In genomic region chr14:60509438-60510253, GRCh38 we compare ENCODE assay signal across 15 cellular contexts. TPM values are rescaled to one million over a fixed set of nuclear protein-coding genes. Genes with fewer than 3 reads are reported as not detected.
DNase-seq lines count a peak whose midpoint lies in the region; ATAC-seq, FAIRE-seq and TF ChIP-seq lines count a peak whose summit lies in the region.
"Had no signal": no experiment of that assay in that cellular context is flagged by ENCODE, and none has a peak within 500 bp of the region (broad histone marks: within the 10 kb centered on the region; RNA-seq: fewer than 3 reads in every experiment).

No MANE protein-coding gene starts in this region.

- FAIRE-seq in HepG2 (lab: Jason Lieb, UNC) (no peak), GM12891 (lab: Jason Lieb, UNC) (no peak)
- FAIRE-seq: K562 had no signal

- no peaks in the 10 kb centered on the region for H3K36me3 ChIP-seq in vagina
- no peaks in the 10 kb centered on the region for H3K36me3 ChIP-seq in HepG2 (replicated peaks in 1 of 2; ENCODE audit: control insufficient read depth in 1 of 2, insufficient read depth in 2 of 2, low read length in 2 of 2)
- H3K36me3 ChIP-seq: stomach had no signal

- POLR2A ChIA-PET in HepG2 (lab: Yijun Ruan, JAX): no interaction called here

- TF ChIP-seq CTCF in VCaP (conservative IDR thresholded peaks at IDR 0.05) (no peak), vagina (IDR thresholded peaks at IDR 0.05) (no peak), HepG2 (CRISPR knock-in tag; IDR thresholded peaks at IDR 0.05) (no peak)

- H3K27me3 Mint-ChIP-seq in activated T-cell treated with anti-CD3 and anti-CD28 coated beads, Interleukin-2, amount 50 U/mL, for 72 hours (ENCODE audit: low read depth): peaks cover 88% of the 10 kb centered on the region
- peaks cover 81% of the 10 kb centered on the region for H3K27me3 Mint-ChIP-seq in activated T-cell treated with anti-CD3 and anti-CD28 coated beads, Interleukin-2, amount 50 U/mL, for 4 hours (ENCODE audit: low read depth)
- peaks cover 91% of the 10 kb centered on the region for H3K27me3 Mint-ChIP-seq in stimulated activated naive CD8-positive, alpha-beta T cell treated with anti-CD3 and anti-CD28 coated beads, Interleukin-15, Interleukin-2, amounts not matched to agents 100 ng/mL and 50 ng/mL, for 24 hours

- H3K27me3 ChIP-seq in vagina (peaks cover 7% of the 10 kb centered on the region), HepG2 (ENCODE audit: control insufficient read depth in 1 of 2, insufficient read depth in 2 of 2, low read length in 2 of 2) (peaks cover 0 to 71% of the 10 kb centered on the region in 2 experiments; a peak in 4 of 5 replicates)

- peaks cover 22% of the 10 kb centered on the region for H3K4me1 Mint-ChIP-seq in activated T-cell treated with anti-CD3 and anti-CD28 coated beads, Interleukin-2, amount 50 U/mL, for 72 hours (ENCODE audit: low read depth)
- peaks cover 19% of the 10 kb centered on the region for H3K4me1 Mint-ChIP-seq in activated T-cell treated with anti-CD3 and anti-CD28 coated beads, Interleukin-2, amount 50 U/mL, for 4 hours (ENCODE audit: low read depth)
- H3K4me1 Mint-ChIP-seq in stimulated activated naive CD8-positive, alpha-beta T cell treated with anti-CD3 and anti-CD28 coated beads, Interleukin-15, Interleukin-2, amounts not matched to agents 100 ng/mL and 50 ng/mL, for 24 hours (ENCODE audit: low read depth): peaks cover 15% of the 10 kb centered on the region

- H3K9me3 ChIP-seq in iPS-18c (ENCODE audit: control insufficient read depth, insufficient read depth, low read length) (no peaks in the 10 kb centered on the region), vagina (no peaks in the 10 kb centered on the region), HepG2 (ENCODE audit: low read length) (no peaks in the 10 kb centered on the region)

- CTCF ChIA-PET in HepG2 (lab: Yijun Ruan, JAX; ENCODE audit: low intra/inter-chr PET ratio, low total read pairs): no interaction called here

- TF ChIP-seq EP300 in HepG2 (IDR thresholded peaks at IDR 0.05; ENCODE audit: low read depth in 2 of 2, low read length in 2 of 2) (no peak), HepG2 (CRISPR knock-in tag; IDR thresholded peaks at IDR 0.05; ENCODE audit: borderline replicate concordance) (no peak)

- H4K20me1 ChIP-seq in HepG2 (ENCODE audit: insufficient read depth, low read length): no peaks in the 10 kb centered on the region

- H3K27ac ChIP-seq in VCaP: peak overlapping the region; percentile 46; the same call in 1 of the 2 replicates
- H3K27ac ChIP-seq in vagina: no peak overlapping the region
- H3K27ac ChIP-seq in HepG2 (ENCODE audit: extremely low read length, insufficient read depth, low read length): no peak overlapping the region
- H3K27ac ChIP-seq: stomach had no signal

- BruUV-seq in HepG2 (replicated peaks; lab: Mats Ljungman, UMichigan): no TSS peak

- H3K4me3 ChIP-seq in iPS-18c (ENCODE audit: insufficient read depth, low read depth, low read length) (peak overlapping the region; percentile 49), vagina (peak overlapping the region in 1 of 2 donors; percentile 17), HepG2 (replicated peaks in 1 of 3; ENCODE audit: insufficient read depth in 1 of 3, low read depth in 2 of 3, low read length in 3 of 3) (no peak overlapping the region)
- H3K4me3 ChIP-seq: K562 had no signal

- H3K36me3 Mint-ChIP-seq in activated T-cell treated with anti-CD3 and anti-CD28 coated beads, Interleukin-2, amount 50 U/mL, for 72 hours (ENCODE audit: insufficient read depth in 2 of 2): peaks cover 0 to 2% of the 10 kb centered on the region in 2 donors
- H3K36me3 Mint-ChIP-seq in activated T-cell treated with anti-CD3 and anti-CD28 coated beads, Interleukin-2, amount 50 U/mL, for 4 hours (ENCODE audit: insufficient read depth): no peaks in the 10 kb centered on the region
- H3K36me3 Mint-ChIP-seq in stimulated activated naive CD8-positive, alpha-beta T cell treated with anti-CD3 and anti-CD28 coated beads, Interleukin-15, Interleukin-2, amounts not matched to agents 100 ng/mL and 50 ng/mL, for 24 hours (ENCODE audit: low read depth): no peaks in the 10 kb centered on the region

- no peaks in the 10 kb centered on the region for H3K79me2 ChIP-seq in HepG2 (ENCODE audit: insufficient read depth, low read length)

- peak in 1 of 2 donors; percentile 24 for ATAC-seq in activated T-cell treated with anti-CD3 and anti-CD28 coated beads, Interleukin-2, amount 50 U/mL, for 72 hours (replicated peaks in 1 of 2)
- ATAC-seq in activated T-cell treated with anti-CD3 and anti-CD28 coated beads, Interleukin-2, amount 50 U/mL, for 4 hours: no peak
- no peak for ATAC-seq in HepG2
- ATAC-seq: K562 had no signal

- no peak overlapping the region for H3K4me2 ChIP-seq in HepG2 (ENCODE audit: low read depth, low read length)

- DNase-seq in activated T-cell treated with anti-CD3 and anti-CD28 coated beads, Interleukin-2, amount 50 U/mL, for 72 hours: peak in 1 of 2 donors; percentile 8
- DNase-seq in activated T-cell treated with anti-CD3 and anti-CD28 coated beads, Interleukin-2, amount 50 U/mL, for 4 hours: no peak
- no peak for DNase-seq in vagina (ENCODE audit: extremely low spot score in 2 of 2)
- DNase-seq in HepG2 (ENCODE audit: low spot score): no peak
- DNase-seq in GM12891 (ENCODE audit: insufficient read length, low spot score): no peak
- DNase-seq: AML-193; NCI-H446; stimulated activated CD4-positive, alpha-beta T cell treated with anti-CD3 and anti-CD28 coated beads, Interleukin-12 subunit alpha, Interleukin-12 subunit beta, amount 100 ng/mL, for 4 hours; stomach had no signal

- TF ChIP-seq RAD21 in HepG2 (CRISPR knock-in tag; IDR thresholded peaks at IDR 0.05): no peak

- 65% methylated on average over 47 of the region's 58 CpGs for WGBS in HepG2 (ENCODE audit: low lambda C conversion rate)

- peaks cover 30% of the 10 kb centered on the region for H3K4me1 ChIP-seq in vagina
- no peaks in the 10 kb centered on the region for H3K4me1 ChIP-seq in HepG2 (ENCODE audit: insufficient read depth, low read length)

- no peaks in the 10 kb centered on the region for H3K9me3 Mint-ChIP-seq in activated T-cell treated with anti-CD3 and anti-CD28 coated beads, Interleukin-2, amount 50 U/mL, for 72 hours
- H3K9me3 Mint-ChIP-seq in activated T-cell treated with anti-CD3 and anti-CD28 coated beads, Interleukin-2, amount 50 U/mL, for 4 hours: no peaks in the 10 kb centered on the region
- H3K9me3 Mint-ChIP-seq in stimulated activated naive CD8-positive, alpha-beta T cell treated with anti-CD3 and anti-CD28 coated beads, Interleukin-15, Interleukin-2, amounts not matched to agents 100 ng/mL and 50 ng/mL, for 24 hours: no peaks in the 10 kb centered on the region

- no peak overlapping the region for H2AFZ ChIP-seq in HepG2 (ENCODE audit: low read length)

- TF ChIP-seq POLR2A in vagina (IDR thresholded peaks at IDR 0.05) (no peak), HepG2 (IDR thresholded peaks at IDR 0.05; ENCODE audit: insufficient read depth in 1 of 2, low read depth in 2 of 2, low read length in 2 of 2) (no peak), GM12891 (IDR thresholded peaks at IDR 0.05; ENCODE audit: low read depth, low read length) (no peak)

- in situ Hi-C loops in HepG2 (cut with HindIII; ENCODE audit: extremely low pct_ligation_motif_present, low pct_unique_long_range_greater_than_20kb): no loop called here

- no peak overlapping the region for H3K9ac ChIP-seq in HepG2 (ENCODE audit: insufficient read depth, low read depth, low read length)

- intact Hi-C loops in vagina (cut with DNase I) (no loop called here), HepG2 (cut with micrococcal nuclease; ENCODE audit: unreplicated experiment) (no loop called here)

- no peak overlapping the region for H3K27ac Mint-ChIP-seq in activated T-cell treated with anti-CD3 and anti-CD28 coated beads, Interleukin-2, amount 50 U/mL, for 72 hours
- peak overlapping the region; percentile 49 for H3K27ac Mint-ChIP-seq in stimulated activated naive CD8-positive, alpha-beta T cell treated with anti-CD3 and anti-CD28 coated beads, Interleukin-15, Interleukin-2, amounts not matched to agents 100 ng/mL and 50 ng/mL, for 24 hours

- H3K4me3 Mint-ChIP-seq in activated T-cell treated with anti-CD3 and anti-CD28 coated beads, Interleukin-2, amount 50 U/mL, for 72 hours: peak overlapping the region; percentile 36 to 62
- H3K4me3 Mint-ChIP-seq in activated T-cell treated with anti-CD3 and anti-CD28 coated beads, Interleukin-2, amount 50 U/mL, for 4 hours: no peak overlapping the region
- H3K4me3 Mint-ChIP-seq in stimulated activated naive CD8-positive, alpha-beta T cell treated with anti-CD3 and anti-CD28 coated beads, Interleukin-15, Interleukin-2, amounts not matched to agents 100 ng/mL and 50 ng/mL, for 24 hours: peak overlapping the region; percentile 3

RNA-seq across cellular contexts. Expression of gene SIX6, which starts 0.7 kb away (rescaled TPM):
- not detected for total RNA-seq in activated T-cell treated with anti-CD3 and anti-CD28 coated beads, Interleukin-2, amount 50 U/mL, for 72 hours
- not detected for total RNA-seq in activated T-cell treated with anti-CD3 and anti-CD28 coated beads, Interleukin-2, amount 50 U/mL, for 4 hours
- not detected for total RNA-seq in vagina
- not detected in 2 replicates for total RNA-seq in HepG2 (2016; rRNA removed; fragmentation: Illumina TruSeq; extraction: Trizol)
- not detected in 2 replicates for total RNA-seq in HepG2 (2016; cell fraction: cytosol; rRNA removed; fragmentation: Illumina TruSeq; extraction: Trizol; ENCODE audit: low read depth)
- not detected in 2 replicates for total RNA-seq in HepG2 (2016; cell fraction: insoluble cytoplasmic fraction; rRNA removed; fragmentation: Illumina TruSeq; extraction: Trizol)
- not detected in 2 replicates for total RNA-seq in HepG2 (2016; cell fraction: membrane; rRNA removed; fragmentation: Illumina TruSeq; extraction: Trizol)
- total RNA-seq in HepG2 (2016; cell fraction: nucleus; rRNA removed; fragmentation: Illumina TruSeq; extraction: Trizol): not detected in 2 replicates
- polyA plus RNA-seq in HepG2 (2011; rRNA removed): not detected in 2 replicates
- polyA plus RNA-seq in HepG2 (2011; cell fraction: cytosol; rRNA removed): not detected in 2 replicates
- not detected in 2 replicates for polyA plus RNA-seq in HepG2 (2011; cell fraction: nucleus; rRNA removed)
- polyA plus RNA-seq in HepG2 (2012): not detected in 2 replicates
- polyA plus RNA-seq in HepG2 (2016; cell fraction: cytosol; fragmentation: Illumina TruSeq; extraction: Trizol; ENCODE audit: low read depth): not detected in 2 replicates
- not detected in 2 replicates for polyA plus RNA-seq in HepG2 (2016; cell fraction: insoluble cytoplasmic fraction; fragmentation: Illumina TruSeq; extraction: Trizol; ENCODE audit: low read depth)
- polyA plus RNA-seq in HepG2 (2016; cell fraction: membrane; fragmentation: Illumina TruSeq; extraction: Trizol; ENCODE audit: low read depth): not detected in 2 replicates
- not detected in 2 replicates for polyA plus RNA-seq in HepG2 (2016; cell fraction: nucleus; fragmentation: Illumina TruSeq; extraction: Trizol; ENCODE audit: insufficient read depth, low read depth)
- polyA minus RNA-seq in HepG2 (2011; rRNA and poly(A)+ RNA removed; ENCODE audit: low replicate concordance): not detected in 2 replicates
- polyA minus RNA-seq in HepG2 (2011; cell fraction: cytosol; rRNA and poly(A)+ RNA removed): not detected in 2 replicates
- not detected in 2 replicates for polyA minus RNA-seq in HepG2 (2011; cell fraction: nucleus; rRNA and poly(A)+ RNA removed)
- polyA plus RNA-seq in GM12891 (2012; ENCODE audit: low read depth, missing spikeins): not detected
- total RNA-seq: fibroblast of villous mesenchyme, K562, mononuclear cell, stomach had no signal
- polyA plus RNA-seq: K562, stomach had no signal

RNA-seq across cellular contexts. Expression of gene C14orf39, which starts 23.8 kb away (rescaled TPM):
- total RNA-seq in activated T-cell treated with anti-CD3 and anti-CD28 coated beads, Interleukin-2, amount 50 U/mL, for 72 hours: not detected
- total RNA-seq in activated T-cell treated with anti-CD3 and anti-CD28 coated beads, Interleukin-2, amount 50 U/mL, for 4 hours: not detected
- total RNA-seq in vagina (not detected), HepG2 (2016; rRNA removed; fragmentation: Illumina TruSeq; extraction: Trizol) (not detected in 2 replicates)
- 0.26 and 0.30 TPM in 2 replicates for total RNA-seq in HepG2 (2016; cell fraction: cytosol; rRNA removed; fragmentation: Illumina TruSeq; extraction: Trizol; ENCODE audit: low read depth)
- 0.17 TPM in 1 of 2 replicates, not detected in the other for total RNA-seq in HepG2 (2016; cell fraction: insoluble cytoplasmic fraction; rRNA removed; fragmentation: Illumina TruSeq; extraction: Trizol)
- total RNA-seq in HepG2 (2016; cell fraction: membrane; rRNA removed; fragmentation: Illumina TruSeq; extraction: Trizol): 0.10 and 0.22 TPM in 2 replicates
- total RNA-seq in HepG2 (2016; cell fraction: nucleus; rRNA removed; fragmentation: Illumina TruSeq; extraction: Trizol): 0.25 TPM in 1 of 2 replicates, not detected in the other
- polyA plus RNA-seq in HepG2 (2011; rRNA removed): not detected in 2 replicates
- polyA plus RNA-seq in HepG2 (2011; cell fraction: cytosol; rRNA removed): not detected in 2 replicates
- polyA plus RNA-seq in HepG2 (2011; cell fraction: nucleus; rRNA removed): 0.05 TPM in 1 of 2 replicates, not detected in the other
- polyA plus RNA-seq in HepG2 (2012): not detected in 2 replicates
- polyA plus RNA-seq in HepG2 (2016; cell fraction: cytosol; fragmentation: Illumina TruSeq; extraction: Trizol; ENCODE audit: low read depth): not detected in 2 replicates
- not detected in 2 replicates for polyA plus RNA-seq in HepG2 (2016; cell fraction: insoluble cytoplasmic fraction; fragmentation: Illumina TruSeq; extraction: Trizol; ENCODE audit: low read depth)
- not detected in 2 replicates for polyA plus RNA-seq in HepG2 (2016; cell fraction: membrane; fragmentation: Illumina TruSeq; extraction: Trizol; ENCODE audit: low read depth)
- 0.20 and 0.42 TPM in 2 replicates for polyA plus RNA-seq in HepG2 (2016; cell fraction: nucleus; fragmentation: Illumina TruSeq; extraction: Trizol; ENCODE audit: insufficient read depth, low read depth)
- polyA minus RNA-seq in HepG2 (2011; rRNA and poly(A)+ RNA removed; ENCODE audit: low replicate concordance): not detected in 2 replicates
- polyA minus RNA-seq in HepG2 (2011; cell fraction: cytosol; rRNA and poly(A)+ RNA removed): not detected in 2 replicates
- polyA minus RNA-seq in HepG2 (2011; cell fraction: nucleus; rRNA and poly(A)+ RNA removed): not detected in 2 replicates
- polyA plus RNA-seq in GM12891 (2012; ENCODE audit: low read depth, missing spikeins): 0.13 TPM
- total RNA-seq: mononuclear cell had no signal
- polyA plus RNA-seq: stomach had no signal
